18 cellular contexts compared by ENCODE assay signal in the genomic region with DNA sequence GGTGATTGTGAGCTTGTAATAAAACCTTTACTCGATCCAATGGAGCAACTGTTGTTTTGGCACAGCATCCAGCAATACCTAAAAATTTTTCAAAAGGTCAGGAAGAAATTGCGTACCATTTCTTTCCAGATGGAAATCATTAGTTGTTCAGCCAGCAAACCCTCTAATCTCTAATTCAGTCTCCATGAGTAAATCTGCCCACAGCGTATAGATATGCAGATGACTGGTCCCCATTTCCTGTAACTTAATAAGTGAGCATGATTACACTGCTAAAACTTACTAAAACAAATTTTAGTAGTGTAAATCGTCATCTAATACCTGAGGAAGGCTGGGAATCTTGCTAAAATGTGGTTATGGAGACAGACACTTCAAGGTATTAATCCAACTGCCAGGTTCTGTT. TPM values are rescaled to one million over a fixed set of nuclear protein-coding genes. Genes with fewer than 3 reads are reported as not detected.
DNase-seq lines count a peak whose midpoint lies in the region; ATAC-seq, FAIRE-seq and TF ChIP-seq lines count a peak whose summit lies in the region.
"Had no signal": no experiment of that assay in that cellular context is flagged by ENCODE, and none has a peak within 500 bp of the region (broad histone marks: within the 10 kb centered on the region; RNA-seq: fewer than 3 reads in every experiment).

No MANE protein-coding gene starts in this region.

- peaks cover 3% of the 10 kb centered on the region for H3K79me2 ChIP-seq in ACC112 (ENCODE audit: control insufficient read depth, insufficient read depth, low read length, unreplicated experiment)

- H3K27ac Mint-ChIP-seq in activated naive CD4-positive, alpha-beta T cell treated with anti-CD3 and anti-CD28 coated beads, Interleukin-2, amount 50 U/mL, for 72 hours = no peak overlapping the region
- H3K27ac Mint-ChIP-seq: activated CD4-positive, alpha-beta T cell treated with anti-CD3 and anti-CD28 coated beads for 36 hours had no signal

- no peaks in the 10 kb centered on the region for H3K9me3 ChIP-seq in adipocyte (ENCODE audit: control insufficient read depth, low read length)
- H3K9me3 ChIP-seq: colonic mucosa, left ventricle myocardium inferior had no signal

- H3K27me3 ChIP-seq in ACC112 (ENCODE audit: insufficient read depth, low read length) (no peaks in the 10 kb centered on the region), adipocyte (replicated peaks; ENCODE audit: control insufficient read depth, insufficient read depth, low read length) (no peaks in the 10 kb centered on the region)
- H3K27me3 ChIP-seq: colonic mucosa had no signal

- no peaks in the 10 kb centered on the region for H3K36me3 Mint-ChIP-seq in activated naive CD4-positive, alpha-beta T cell treated with anti-CD3 and anti-CD28 coated beads, Interleukin-2, amount 50 U/mL, for 72 hours

- peak overlapping the region; percentile 61 for H2AFZ ChIP-seq in ACC112 (ENCODE audit: low read length, unreplicated experiment)

- H3K4me3 ChIP-seq in ACC112 (ENCODE audit: low read depth, low read length) (peak overlapping the region; percentile 26; the same call in 1 of the 2 replicates), adipocyte (ENCODE audit: low read length) (no peak overlapping the region), fibroblast of villous mesenchyme (ENCODE audit: low read depth, low read length) (no peak overlapping the region)
- H3K4me3 ChIP-seq: colonic mucosa, left ventricle myocardium inferior had no signal

- peak overlapping the region; percentile 68 for H3K27ac ChIP-seq in ACC112 (ENCODE audit: low read depth, low read length)
- H3K27ac ChIP-seq: colonic mucosa, left ventricle myocardium inferior had no signal

- H3K4me1 ChIP-seq in ACC112 (ENCODE audit: control insufficient read depth, insufficient read depth, low read length, unreplicated experiment) (peaks cover 16% of the 10 kb centered on the region), adipocyte (ENCODE audit: control insufficient read depth, insufficient read depth, low read length) (peaks cover 8% of the 10 kb centered on the region)
- H3K4me1 ChIP-seq: left ventricle myocardium inferior had no signal

- no peak for FAIRE-seq in HTR-8/SVneo (lab: Jason Lieb, UNC)

- TF ChIP-seq CTCF in fibroblast of villous mesenchyme (IDR thresholded peaks at IDR 0.05; ENCODE audit: insufficient read depth, low read depth, low read length) = no peak

- ATAC-seq in activated naive CD4-positive, alpha-beta T cell treated with anti-CD3 and anti-CD28 coated beads, Interleukin-2, amount 50 U/mL, for 72 hours = no peak
- ATAC-seq: activated CD4-positive, alpha-beta T cell treated with anti-CD3 and anti-CD28 coated beads for 36 hours; Right ventricle myocardium inferior had no signal

- no peaks in the 10 kb centered on the region for H3K9me3 Mint-ChIP-seq in activated naive CD4-positive, alpha-beta T cell treated with anti-CD3 and anti-CD28 coated beads, Interleukin-2, amount 50 U/mL, for 72 hours

- H3K36me3 ChIP-seq in ACC112 (ENCODE audit: insufficient read depth, low read length) (no peaks in the 10 kb centered on the region), adipocyte (ENCODE audit: control insufficient read depth, insufficient read depth, low read length, severe bottlenecking) (peaks cover 18% of the 10 kb centered on the region)

- no peak overlapping the region for H3K9ac ChIP-seq in adipocyte (ENCODE audit: low read length)

- DNase-seq in EH (ENCODE audit: low read depth) (peak; percentile 75), adipocyte (ENCODE audit: low read depth) (peak; percentile 81), fibroblast of villous mesenchyme (ENCODE audit: low read depth) (peak; percentile 44), globus pallidus (ENCODE audit: low spot score) (no peak), HTR-8/SVneo (ENCODE audit: insufficient read length, low spot score) (no peak), kidney tubule cell (ENCODE audit: low spot score) (no peak)
- DNase-seq in activated naive CD4-positive, alpha-beta T cell treated with anti-CD3 and anti-CD28 coated beads, Interleukin-2, amount 50 U/mL, for 72 hours (ENCODE audit: low spot score in 2 of 2) = no peak
- DNase-seq: activated CD4-positive, alpha-beta T cell treated with anti-CD3 and anti-CD28 coated beads for 36 hours; C1 segment of cervical spinal cord; colonic mucosa; left ventricle myocardium inferior; NCI-H1694 treated with DMSO at 0.1 percent for 48 hours; NCI-H446; posterior cingulate gyrus; stimulated activated CD4-positive, alpha-beta T cell treated with anti-CD3 and anti-CD28 coated beads, Interleukin-15, amount 100 ng/mL, for 24 hours; substantia nigra had no signal

RNA-seq across cellular contexts. Expression of a gene that starts 10.6 kb away (rescaled TPM):
- 14.8 and 28.1 TPM in 2 replicates for total RNA-seq in fibroblast of villous mesenchyme
- 10 to 100 TPM; 14.4 to 20.0 TPM for total RNA-seq in activated naive CD4-positive, alpha-beta T cell treated with anti-CD3 and anti-CD28 coated beads, Interleukin-2, amount 50 U/mL, for 72 hours

RNA-seq across cellular contexts. Expression of a gene that starts 43.4 kb away (rescaled TPM):
- total RNA-seq in fibroblast of villous mesenchyme = 8.4 and 9.5 TPM in 2 replicates
- 1 to 10 TPM in 1 of 2 donors, under 1 TPM in 1; 0.82 to 1.6 TPM for total RNA-seq in activated naive CD4-positive, alpha-beta T cell treated with anti-CD3 and anti-CD28 coated beads, Interleukin-2, amount 50 U/mL, for 72 hours

RNA-seq across cellular contexts. Expression of a gene that starts 45.0 kb away (rescaled TPM):
- 9.7 and 13.0 TPM in 2 replicates for total RNA-seq in fibroblast of villous mesenchyme
- total RNA-seq in activated naive CD4-positive, alpha-beta T cell treated with anti-CD3 and anti-CD28 coated beads, Interleukin-2, amount 50 U/mL, for 72 hours = 10 to 100 TPM; 45.3 to 69.6 TPM

Comparison
In these comparisons a context has a peak if more than half of its experiments do, and no peak if none do; other contexts are left out.
1. DNase-seq: peak in EH (single experiment), adipocyte (single experiment) and fibroblast of villous mesenchyme (single experiment); none in globus pallidus (single experiment), HTR-8/SVneo (single experiment), kidney tubule cell (single experiment) and activated naive CD4-positive, alpha-beta T cell treated with anti-CD3 and anti-CD28 coated beads, Interleukin-2, amount 50 U/mL, for 72 hours (0 of 2).